Comparison of ENCODE assay signal across 23 cellular contexts in the genomic region with DNA sequence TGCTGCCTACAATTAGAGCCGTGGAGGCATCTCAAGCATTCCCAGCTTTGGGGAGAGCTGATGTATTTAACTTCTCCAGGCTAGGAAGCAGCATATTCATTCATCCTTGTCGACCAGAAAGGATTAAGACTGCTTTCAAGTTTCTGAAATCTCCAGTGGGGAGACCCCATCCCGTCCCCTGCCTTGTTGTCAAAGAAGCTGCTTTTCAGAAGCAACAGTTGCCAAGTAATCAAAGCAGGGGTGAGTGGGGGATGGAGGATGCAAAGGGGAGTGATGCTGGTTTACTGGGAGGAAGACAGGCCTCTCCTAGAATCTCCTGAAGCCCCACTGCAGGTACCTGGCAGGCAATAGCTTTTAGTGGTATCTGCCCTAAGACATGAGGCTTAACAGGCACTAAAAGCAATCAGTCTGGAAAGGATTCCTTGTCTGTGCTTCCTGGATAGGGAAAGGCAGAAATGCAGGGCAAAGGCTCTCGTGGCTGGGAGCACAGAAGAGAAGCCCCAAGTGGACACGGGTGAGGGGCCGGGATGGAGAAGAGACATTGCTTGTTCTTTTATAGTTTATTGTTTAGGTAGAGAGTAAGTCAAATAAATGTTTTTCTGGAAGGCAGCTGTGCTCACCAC. TPM values are rescaled to one million over a fixed set of nuclear protein-coding genes. Genes with fewer than 3 reads are reported as not detected.
A peak's percentile ranks its signal among the peaks of the same experiment; 100 is the strongest.
DNase-seq lines count a peak whose midpoint lies in the region; ATAC-seq and TF ChIP-seq lines count a peak whose summit lies in the region.
"Had no signal": no experiment of that assay in that cellular context is flagged by ENCODE, and none has a peak within 500 bp of the region (broad histone marks: within the 10 kb centered on the region; RNA-seq: fewer than 3 reads in every experiment).

No MANE protein-coding gene starts in this region.

- H3K4me1 Mint-ChIP-seq in endothelial cell (ENCODE audit: unreplicated experiment): peaks cover 49% of the 10 kb centered on the region
- H3K4me1 Mint-ChIP-seq in type B pancreatic cell (ENCODE audit: unreplicated experiment): peaks cover 40% of the 10 kb centered on the region

- peaks cover 6% of the 10 kb centered on the region for H3K27me3 Mint-ChIP-seq in endothelial cell (ENCODE audit: unreplicated experiment)
- H3K27me3 Mint-ChIP-seq in type B pancreatic cell: no peaks in the 10 kb centered on the region
- H3K27me3 Mint-ChIP-seq: activated CD4-positive, alpha-beta T cell treated with anti-CD3 and anti-CD28 coated beads for 36 hours had no signal

- H3K27ac ChIP-seq in left ventricle myocardium inferior (replicated peaks): peak overlapping the region; percentile 79
- no peak overlapping the region for H3K27ac ChIP-seq in right cardiac atrium (ENCODE audit: low read length)
- H3K27ac ChIP-seq: SK-N-MC had no signal

- ATAC-seq in right cardiac atrium (no peak), mucosa of descending colon (peak; percentile 63), HG03565 (IDR thresholded peaks at IDR 0.05; ENCODE audit: unreplicated experiment) (no peak)
- ATAC-seq: naive thymus-derived CD4-positive, alpha-beta T cell; Panc1 had no signal

- peaks cover 45% of the 10 kb centered on the region for H3K4me1 ChIP-seq in left ventricle myocardium inferior
- H3K4me1 ChIP-seq in right cardiac atrium (ENCODE audit: control insufficient read depth, insufficient read depth, low read length): peaks cover 15% of the 10 kb centered on the region
- peaks cover 39% of the 10 kb centered on the region for H3K4me1 ChIP-seq in mucosa of descending colon (ENCODE audit: low read depth)

- DNase-seq in left ventricle myocardium inferior (no peak), right cardiac atrium (no peak), endothelial cell (ENCODE audit: low spot score) (no peak), mucosa of descending colon (peak in 1 of 3 donors; percentile 51), type B pancreatic cell (ENCODE audit: extremely low spot score, unreplicated experiment) (no peak), AG20443 (ENCODE audit: low spot score) (no peak)
- no peak for DNase-seq in activated CD4-positive, alpha-beta T cell treated with anti-CD3 and anti-CD28 coated beads for 4 hours
- DNase-seq: activated CD8-positive, alpha-beta memory T cell treated with anti-CD3 and anti-CD28 coated beads, Interleukin-2, amount 50 U/mL, for 4 hours; activated gamma-delta T cell treated with Interleukin-2 at 50 U/mL for 16 hours; CD8-positive, alpha-beta memory T cell; EL; foreskin fibroblast; NCI-H524 treated with DMSO at 0.1 percent for 48 hours; retina; stomach; T-helper 9 cell had no signal

- H3K27me3 ChIP-seq in left ventricle myocardium inferior (ENCODE audit: low read depth) (no peaks in the 10 kb centered on the region), right cardiac atrium (ENCODE audit: control insufficient read depth, insufficient read depth) (no peaks in the 10 kb centered on the region)
- H3K27me3 ChIP-seq: stomach had no signal

- H3K9me3 ChIP-seq in left ventricle myocardium inferior (replicated peaks) (no peaks in the 10 kb centered on the region), right cardiac atrium (ENCODE audit: control insufficient read depth, low read length) (no peaks in the 10 kb centered on the region), mucosa of descending colon (no peaks in the 10 kb centered on the region)
- H3K9me3 ChIP-seq: stomach had no signal

- peak overlapping the region; percentile 97 for H3K27ac Mint-ChIP-seq in endothelial cell (ENCODE audit: unreplicated experiment)
- H3K27ac Mint-ChIP-seq in type B pancreatic cell: peak overlapping the region; percentile 29
- H3K27ac Mint-ChIP-seq: CD8-positive, alpha-beta memory T cell had no signal

- no peaks in the 10 kb centered on the region for H3K9me3 Mint-ChIP-seq in endothelial cell (ENCODE audit: unreplicated experiment)
- no peaks in the 10 kb centered on the region for H3K9me3 Mint-ChIP-seq in type B pancreatic cell
- H3K9me3 Mint-ChIP-seq: CD8-positive, alpha-beta memory T cell had no signal

- TF ChIP-seq CTCF in left ventricle myocardium inferior (IDR thresholded peaks at IDR 0.05; ENCODE audit: borderline replicate concordance) (no peak), endothelial cell (IDR thresholded peaks at IDR 0.05; ENCODE audit: unreplicated experiment) (no peak), mucosa of descending colon (IDR thresholded peaks at IDR 0.05) (no peak), type B pancreatic cell (conservative IDR thresholded peaks at IDR 0.05) (no peak)

- WGBS in right cardiac atrium: 61% methylated on average over 6 of the region's 6 CpGs

- H3K36me3 ChIP-seq in left ventricle myocardium inferior (peaks cover 9% of the 10 kb centered on the region), mucosa of descending colon (ENCODE audit: low read depth) (no peaks in the 10 kb centered on the region)
- H3K36me3 ChIP-seq: stomach had no signal

- no peak overlapping the region for H3K4me3 ChIP-seq in left ventricle myocardium inferior
- H3K4me3 ChIP-seq in right cardiac atrium (ENCODE audit: low read length): no peak overlapping the region
- H3K4me3 ChIP-seq in mucosa of descending colon: no peak overlapping the region
- H3K4me3 ChIP-seq: SK-N-MC, stomach had no signal

- H3K4me3 Mint-ChIP-seq in endothelial cell (ENCODE audit: unreplicated experiment): no peak overlapping the region
- H3K4me3 Mint-ChIP-seq in type B pancreatic cell: peak overlapping the region; percentile 71
- H3K4me3 Mint-ChIP-seq: activated CD4-positive, alpha-beta T cell treated with anti-CD3 and anti-CD28 coated beads for 36 hours; CD8-positive, alpha-beta memory T cell had no signal

- H3K36me3 Mint-ChIP-seq in endothelial cell (ENCODE audit: low read depth, unreplicated experiment) (peaks cover 32% of the 10 kb centered on the region), type B pancreatic cell (peaks cover 9% of the 10 kb centered on the region)
- H3K36me3 Mint-ChIP-seq: CD8-positive, alpha-beta memory T cell; naive thymus-derived CD4-positive, alpha-beta T cell had no signal

- intact Hi-C loops in left ventricle myocardium inferior (cut with micrococcal nuclease) (no loop called here), right cardiac atrium (cut with DNase I) (no loop called here), mucosa of descending colon (cut with DNase I, micrococcal nuclease) (no loop called here)

RNA-seq across cellular contexts. Expression of a gene that starts 40.2 kb away (rescaled TPM):
- total RNA-seq in left ventricle myocardium inferior (6.5 TPM), right cardiac atrium (1 to 10 TPM; 4.3 to 8.6 (median 6.1) TPM), endothelial cell (ENCODE audit: unreplicated experiment) (65.0 TPM), mucosa of descending colon (10 to 100 TPM in 2 of 3 donors, 1 to 10 TPM in 1; 8.7 to 32.7 (median 25.0) TPM), type B pancreatic cell (ENCODE audit: low replicate concordance) (7.2 and 16.6 TPM in 2 replicates)
- 4.1 TPM for polyA plus RNA-seq in right cardiac atrium
- total RNA-seq: activated CD4-positive, alpha-beta T cell treated with anti-CD3 and anti-CD28 coated beads for 36 hours; CD8-positive, alpha-beta memory T cell had no signal
- polyA plus RNA-seq: CD8-positive, alpha-beta memory T cell; naive thymus-derived CD4-positive, alpha-beta T cell had no signal

RNA-seq across cellular contexts. Expression of a gene that starts 42.8 kb away (rescaled TPM):
- total RNA-seq in left ventricle myocardium inferior: 1.6 TPM
- total RNA-seq in right cardiac atrium: not detected
- 0.68 TPM for polyA plus RNA-seq in right cardiac atrium
- 1.2 TPM for total RNA-seq in endothelial cell (ENCODE audit: unreplicated experiment)
- not detected for total RNA-seq in mucosa of descending colon
- 0.85 and 6.3 TPM in 2 replicates for total RNA-seq in type B pancreatic cell (ENCODE audit: low replicate concordance)
- total RNA-seq: activated CD4-positive, alpha-beta T cell treated with anti-CD3 and anti-CD28 coated beads for 36 hours; CD8-positive, alpha-beta memory T cell; cerebellum; left lobe of liver had no signal
- polyA plus RNA-seq: CD8-positive, alpha-beta memory T cell; naive thymus-derived CD4-positive, alpha-beta T cell had no signal
